1 cellular context compared by ENCODE assay signal in the genomic region with DNA sequence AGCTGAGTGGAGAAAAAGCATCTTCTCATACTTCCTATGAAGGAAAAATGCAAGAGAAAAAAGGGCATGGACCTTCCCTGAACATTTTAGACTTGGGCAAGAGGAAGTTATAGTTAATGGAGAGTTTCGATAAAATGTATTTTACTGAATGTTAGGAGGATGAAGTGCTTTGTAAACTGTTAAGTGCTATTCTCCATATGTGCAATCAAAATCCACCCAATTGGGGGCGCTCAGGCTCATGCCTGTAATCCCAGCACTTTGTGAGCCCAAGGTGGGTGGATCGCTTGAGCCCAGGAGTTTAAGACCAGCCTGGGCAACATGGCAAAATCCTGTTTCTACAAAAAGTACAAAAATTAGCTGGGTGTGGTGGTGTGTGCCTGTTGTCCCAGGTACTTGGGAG.
A peak's percentile ranks its signal among the peaks of the same experiment; 100 is the strongest.
TF ChIP-seq lines count a peak whose summit lies in the region.

No MANE protein-coding gene starts in this region.

TF ChIP-seq in HepG2, 621 proteins besides CTCF, POLR2A, EP300 and RAD21:
- TF ChIP-seq STAG1 (CRISPR knock-in tag; IDR thresholded peaks at IDR 0.05) (peak; percentile 32; the same call in 1 of the 2 replicates), MXD3 (CRISPR knock-in tag; IDR thresholded peaks at IDR 0.05) (no peak), ESRRA (CRISPR knock-in tag; IDR thresholded peaks at IDR 0.05; ENCODE audit: low read depth) (no peak)
